Comparison of ENCODE assay signal across 8 cellular contexts in the genomic region with DNA sequence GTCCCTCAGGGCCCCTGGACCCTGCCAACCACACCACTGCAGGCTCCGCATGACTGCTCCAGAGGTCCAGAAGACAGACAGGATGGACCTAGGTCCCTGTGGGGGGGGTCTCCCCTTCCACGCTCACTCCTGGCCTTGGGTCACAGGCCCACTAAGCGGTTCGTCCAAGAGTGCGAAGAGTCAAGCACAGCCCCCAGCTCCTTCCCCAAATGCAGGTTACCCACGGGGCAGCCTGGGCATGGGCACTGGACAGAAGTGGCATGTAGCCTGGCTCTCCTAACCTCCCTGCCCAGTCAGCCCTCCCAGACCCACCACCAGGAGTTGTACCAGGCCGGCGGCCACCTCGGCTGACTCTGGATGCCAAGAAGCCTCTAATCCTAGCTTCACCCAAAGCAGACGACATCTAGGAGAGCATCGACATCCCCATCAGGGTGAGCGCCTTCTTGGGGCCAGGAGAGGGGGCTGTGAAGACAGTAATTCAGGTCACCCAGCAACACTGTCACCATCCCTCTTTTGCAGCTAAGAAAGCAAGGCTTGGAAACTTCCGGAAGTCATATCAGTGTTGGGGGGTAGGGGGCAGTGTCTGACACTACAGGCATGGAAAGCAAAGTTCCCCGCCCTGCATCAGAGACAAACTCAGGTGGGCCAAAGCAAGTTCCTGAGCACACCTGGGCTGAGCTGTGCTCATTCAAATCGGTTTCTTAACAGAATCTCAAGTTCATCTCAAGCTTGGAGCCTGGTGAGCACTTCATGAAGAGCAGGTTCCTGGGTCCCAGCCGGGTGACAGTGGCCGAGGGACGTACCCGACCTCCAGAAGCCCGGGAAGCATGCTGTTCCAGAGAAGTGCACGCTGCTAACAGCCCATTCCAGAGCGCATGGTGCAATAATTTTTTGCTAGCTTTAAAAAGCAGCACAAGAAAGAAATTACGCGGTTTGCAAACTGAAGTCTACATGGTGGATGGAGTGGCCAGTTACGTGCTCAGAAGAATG.
DNase-seq lines count a peak whose midpoint lies in the region; ATAC-seq and TF ChIP-seq lines count a peak whose summit lies in the region.

No MANE protein-coding gene starts in this region.

- H3K4me3 Mint-ChIP-seq in activated naive CD8-positive, alpha-beta T cell: peak overlapping the region; percentile 65
- peak overlapping the region in 9 of 10 donors; percentile 38 to 78 (median 63) for H3K4me3 Mint-ChIP-seq in naive thymus-derived CD4-positive, alpha-beta T cell

- peaks cover 10% of the 10 kb centered on the region; the same call in 1 of the 2 replicates for H4K20me1 ChIP-seq in DOHH2 (ENCODE audit: control insufficient read depth, insufficient read depth, low read depth, low read length)

- CTCF ChIA-PET in naive thymus-derived CD4-positive, alpha-beta T cell (lab: Charles Lee): interaction anchor here (0.6 to 6.8 kb wide), 23 partner anchors 10 to 1278 kb away, joined by 3 to 74 read pairs (median 5); partner anchors contain the start of gene SEMA4D

- TF ChIP-seq CTCF in DOHH2 (IDR thresholded peaks at IDR 0.05; ENCODE audit: low read depth, low read length, poor library complexity, severe bottlenecking): peak; percentile 82

- POLR2A ChIA-PET in naive thymus-derived CD4-positive, alpha-beta T cell (lab: Charles Lee): interaction anchor here (0.5 to 3.4 kb wide), 18 partner anchors 11 to 127 kb away, joined by 3 to 31 read pairs (median 4); no protein-coding TSS in a partner anchor

- no peaks in the 10 kb centered on the region for H3K9me3 Mint-ChIP-seq in activated naive CD8-positive, alpha-beta T cell (ENCODE audit: low read depth)
- H3K9me3 Mint-ChIP-seq in naive thymus-derived CD4-positive, alpha-beta T cell: peaks cover 0 to 5% (median 0%) of the 10 kb centered on the region in 11 donors

- H3K4me3 ChIP-seq in DOHH2 (ENCODE audit: low read length): no peak overlapping the region
- no peak overlapping the region for H3K4me3 ChIP-seq in naive thymus-derived CD4-positive, alpha-beta T cell (ENCODE audit: low read length)

- H3K79me2 ChIP-seq in DOHH2 (ENCODE audit: control insufficient read depth, low read length): no peaks in the 10 kb centered on the region

- no peaks in the 10 kb centered on the region for H3K9me2 ChIP-seq in DOHH2 (replicated peaks; ENCODE audit: control insufficient read depth, low read length)

- peaks cover 95% of the 10 kb centered on the region for H3K4me1 Mint-ChIP-seq in activated naive CD8-positive, alpha-beta T cell (ENCODE audit: low read depth)
- H3K4me1 Mint-ChIP-seq in naive thymus-derived CD4-positive, alpha-beta T cell: peaks cover 67 to 100% (median 95%) of the 10 kb centered on the region in 7 donors

- ATAC-seq in naive thymus-derived CD4-positive, alpha-beta T cell: peak; percentile 76
- ATAC-seq in GM21786 (IDR thresholded peaks at IDR 0.05; ENCODE audit: unreplicated experiment): no peak

- H3K4me1 ChIP-seq in DOHH2 (ENCODE audit: control insufficient read depth, low read length): peaks cover 29% of the 10 kb centered on the region
- peaks cover 81 to 84% of the 10 kb centered on the region in 2 donors for H3K4me1 ChIP-seq in naive thymus-derived CD4-positive, alpha-beta T cell (ENCODE audit: control insufficient read depth in 2 of 2, insufficient read depth in 2 of 2, low read length in 2 of 2)

- intact Hi-C loops in naive thymus-derived CD4-positive, alpha-beta T cell (cut with micrococcal nuclease): loop anchor here (1.0 to 2.0 kb wide), 7 partner anchors 16 to 120 kb away; no protein-coding TSS in a partner anchor

- H3K27ac Mint-ChIP-seq in activated naive CD8-positive, alpha-beta T cell: peak overlapping the region; percentile 95
- peak overlapping the region; percentile 84 to 97 (median 92) for H3K27ac Mint-ChIP-seq in naive thymus-derived CD4-positive, alpha-beta T cell

- H3K36me3 ChIP-seq in DOHH2 (ENCODE audit: control insufficient read depth, low read length): no peaks in the 10 kb centered on the region
- H3K36me3 ChIP-seq in naive thymus-derived CD4-positive, alpha-beta T cell (ENCODE audit: control insufficient read depth in 2 of 3, insufficient read depth in 3 of 3, low read length in 3 of 3): peaks cover 0 to 61% (median 0%) of the 10 kb centered on the region in 3 experiments

- no peaks in the 10 kb centered on the region for H3K9me3 ChIP-seq in DOHH2 (ENCODE audit: control insufficient read depth, insufficient read depth, low read length)
- no peaks in the 10 kb centered on the region for H3K9me3 ChIP-seq in naive thymus-derived CD4-positive, alpha-beta T cell (ENCODE audit: control insufficient read depth in 2 of 3, low read length in 3 of 3)

- no peaks in the 10 kb centered on the region for H3K27me3 Mint-ChIP-seq in activated naive CD8-positive, alpha-beta T cell
- no peaks in the 10 kb centered on the region for H3K27me3 Mint-ChIP-seq in naive thymus-derived CD4-positive, alpha-beta T cell

- no peak overlapping the region for H3K4me2 ChIP-seq in DOHH2 (ENCODE audit: low read length)

- H3K27ac ChIP-seq in DOHH2 (ENCODE audit: low read depth, low read length): no peak overlapping the region
- H3K27ac ChIP-seq in naive thymus-derived CD4-positive, alpha-beta T cell (ENCODE audit: low read depth, low read length): peak overlapping the region; percentile 63

- H3K27me3 ChIP-seq in DOHH2 (ENCODE audit: control insufficient read depth, low read length): no peaks in the 10 kb centered on the region
- no peaks in the 10 kb centered on the region for H3K27me3 ChIP-seq in naive thymus-derived CD4-positive, alpha-beta T cell (ENCODE audit: control insufficient read depth in 2 of 2, insufficient read depth in 2 of 2, low read length in 2 of 2)

- DNase-seq in NCI-H69 (lab: John Stamatoyannopoulos, UW) (peak; percentile 24), HuH-7 (ENCODE audit: low spot score) (no peak), COLO668 (lab: John Stamatoyannopoulos, UW; ENCODE audit: unreplicated experiment) (no peak), NCI-H526 treated with DMSO at 0.1 percent for 48 hours (lab: John Stamatoyannopoulos, UW) (no peak)
- peak in 7 of 9 donors; percentile 68 to 83 (median 77) for DNase-seq in naive thymus-derived CD4-positive, alpha-beta T cell

- H3F3A ChIP-seq in DOHH2 (ENCODE audit: control insufficient read depth, insufficient read depth): no peaks in the 10 kb centered on the region

- H3K36me3 Mint-ChIP-seq in activated naive CD8-positive, alpha-beta T cell: peaks cover 14% of the 10 kb centered on the region
- peaks cover 0 to 23% (median 4%) of the 10 kb centered on the region in 5 donors for H3K36me3 Mint-ChIP-seq in naive thymus-derived CD4-positive, alpha-beta T cell

Comparison
In these comparisons a context has a peak if more than half of its experiments do, and no peak if none do; other contexts are left out.
1. DNase-seq: peak in NCI-H69 (single experiment) and naive thymus-derived CD4-positive, alpha-beta T cell (7 of 9); none in HuH-7 (single experiment), COLO668 (single experiment) and NCI-H526 treated with DMSO at 0.1 percent for 48 hours (single experiment).